In the genomic region with DNA sequence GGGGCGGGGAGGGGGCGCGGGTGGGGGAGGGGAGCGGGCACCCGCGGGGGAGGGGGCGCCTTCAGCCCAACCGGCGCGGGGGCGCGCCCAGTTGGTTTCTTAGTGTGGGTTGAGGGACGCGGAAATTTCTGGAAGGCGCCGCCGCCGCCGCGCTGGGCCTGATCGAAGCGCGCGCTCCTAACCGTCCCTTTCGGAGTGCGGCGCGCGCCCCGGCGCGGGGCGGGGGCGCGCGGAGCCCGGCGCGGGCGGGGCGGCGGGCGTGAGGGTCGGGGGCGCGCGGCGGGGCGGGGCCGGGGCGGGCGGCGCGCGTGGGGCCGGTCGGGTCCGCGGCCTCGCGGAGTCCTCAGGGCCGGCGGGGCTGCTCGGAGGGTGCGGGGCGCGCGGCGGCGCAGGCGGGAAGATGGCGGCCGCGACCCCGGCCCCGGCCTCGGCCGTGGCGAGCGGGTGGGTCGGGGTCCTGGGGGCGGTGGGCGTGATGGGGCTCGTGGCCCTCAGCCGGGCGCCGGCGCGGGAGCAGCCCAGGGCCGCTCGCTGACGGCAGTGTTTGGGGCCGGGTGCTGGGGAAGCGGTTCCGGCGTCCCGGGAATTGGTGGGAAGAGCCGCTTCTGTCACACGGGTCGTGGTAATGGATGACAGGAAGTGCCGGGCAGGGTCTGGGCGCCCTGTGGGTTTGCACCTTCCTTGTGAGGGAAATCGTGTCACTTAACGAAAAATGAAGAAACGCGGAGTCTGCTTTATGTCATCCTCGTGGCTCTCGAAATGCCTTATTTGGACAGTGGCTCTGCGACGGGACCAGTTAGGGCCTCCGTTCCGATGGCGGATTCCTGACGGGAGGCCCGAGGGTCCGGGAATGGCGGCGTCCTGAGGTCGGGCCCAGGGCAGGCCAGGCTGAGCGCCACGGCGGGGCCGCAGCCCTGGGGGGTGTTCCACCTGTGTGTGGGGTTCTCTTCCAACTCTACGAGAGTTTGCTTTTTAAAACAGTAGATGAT, we compare ENCODE assay signal across 1 cellular context.
TF ChIP-seq lines count a peak whose summit lies in the region.

No MANE protein-coding gene starts in this region.

TF ChIP-seq in K562, 482 proteins besides CTCF, POLR2A, EP300 and RAD21 (continued from another document and continues in another):
- TF ChIP-seq SAFB2 (IDR thresholded peaks at IDR 0.05; ENCODE audit: borderline replicate concordance, low read depth, low read length, severe bottlenecking) (no peak), ZNF766 (CRISPR knock-in tag; conservative IDR thresholded peaks at IDR 0.05) (peak; percentile 98), PTRF (tag; IDR thresholded peaks at IDR 0.05) (no peak), SREBF2 (CRISPR knock-in tag; IDR thresholded peaks at IDR 0.05) (no peak), LEF1 (IDR thresholded peaks at IDR 0.05) (no peak), ZNF57 (CRISPR knock-in tag; IDR thresholded peaks at IDR 0.05) (no peak), TEAD4 (IDR thresholded peaks at IDR 0.05; ENCODE audit: low read length) (0 out of 2 replicates have a peak, but pooled peaks have one; percentile 14), TEAD4 (CRISPR knock-in tag; IDR thresholded peaks at IDR 0.05; ENCODE audit: borderline replicate concordance) (no peak), NCOA2 (IDR thresholded peaks at IDR 0.05; ENCODE audit: partially characterized antibody in 2 of 2) (no peak), ZNF347 (CRISPR knock-in tag; IDR thresholded peaks at IDR 0.05; ENCODE audit: low read depth) (peak; percentile 49; the same call in 1 of the 2 replicates), IFI16 (CRISPR knock-in tag; IDR thresholded peaks at IDR 0.05) (no peak), CBX1 (IDR thresholded peaks at IDR 0.05; ENCODE audit: low read depth) (no peak), ELF2 (CRISPR knock-in tag; IDR thresholded peaks at IDR 0.05) (peak; percentile 83), GTF2E2 (tag; IDR thresholded peaks at IDR 0.05) (no peak), SMAD1 (IDR thresholded peaks at IDR 0.05; ENCODE audit: low read depth, low read length, partially characterized antibody) (no peak), RHOXF2B (CRISPR knock-in tag; conservative IDR thresholded peaks at IDR 0.05) (no peak), ZBED1 (IDR thresholded peaks at IDR 0.05) (no peak), ETS2 (tag; IDR thresholded peaks at IDR 0.05; ENCODE audit: borderline replicate concordance, poor library complexity, severe bottlenecking) (no peak), POLR2AphosphoS2 (IDR thresholded peaks at IDR 0.05; ENCODE audit: low read length) (no peak), PCBP1 (IDR thresholded peaks at IDR 0.05; ENCODE audit: low read depth, low read length, poor library complexity, severe bottlenecking) (no peak), GATAD2B (IDR thresholded peaks at IDR 0.05; ENCODE audit: borderline replicate concordance) (peak; percentile 72; the same call in 1 of the 2 replicates), ZNF146 (CRISPR knock-in tag; IDR thresholded peaks at IDR 0.05; ENCODE audit: unreplicated experiment) (no peak), SPI1 (IDR thresholded peaks at IDR 0.05; ENCODE audit: borderline replicate concordance, low read depth, low read length) (peak; percentile 55; the same call in 1 of the 2 replicates), CBX8 (IDR thresholded peaks at IDR 0.05; ENCODE audit: borderline replicate concordance, extremely low read depth, low read depth, low read length, poor library complexity, severe bottlenecking) (no peak), POLR2AphosphoS5 (IDR thresholded peaks at IDR 0.05; ENCODE audit: control insufficient read depth, insufficient read depth, low read depth, low read length) (no peak; the same call in 1 of the 2 replicates), EZH2 (IDR thresholded peaks at IDR 0.05; ENCODE audit: borderline replicate concordance, low read depth, low read length) (no peak), ZNF316 (IDR thresholded peaks at IDR 0.05) (peak; percentile 47), MCM5 (IDR thresholded peaks at IDR 0.05; ENCODE audit: low read depth) (no peak)
- TF ChIP-seq, protein P1, sequence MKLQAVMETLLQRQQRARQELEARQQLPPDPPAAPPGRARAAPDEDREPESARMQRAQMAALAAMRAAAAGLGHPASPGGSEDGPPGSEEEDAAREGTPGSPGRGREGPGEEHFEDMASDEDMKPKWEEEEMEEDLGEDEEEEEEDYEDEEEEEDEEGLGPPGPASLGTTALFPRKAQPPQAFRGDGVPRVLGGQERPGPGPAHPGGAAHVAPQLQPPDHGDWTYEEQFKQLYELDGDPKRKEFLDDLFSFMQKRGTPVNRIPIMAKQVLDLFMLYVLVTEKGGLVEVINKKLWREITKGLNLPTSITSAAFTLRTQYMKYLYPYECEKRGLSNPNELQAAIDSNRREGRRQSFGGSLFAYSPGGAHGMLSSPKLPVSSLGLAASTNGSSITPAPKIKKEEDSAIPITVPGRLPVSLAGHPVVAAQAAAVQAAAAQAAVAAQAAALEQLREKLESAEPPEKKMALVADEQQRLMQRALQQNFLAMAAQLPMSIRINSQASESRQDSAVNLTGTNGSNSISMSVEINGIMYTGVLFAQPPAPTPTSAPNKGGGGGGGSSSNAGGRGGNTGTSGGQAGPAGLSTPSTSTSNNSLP (IDR thresholded peaks at IDR 0.05; ENCODE audit: borderline replicate concordance, low read depth, low read length): no peak
- TF ChIP-seq, protein P2, sequence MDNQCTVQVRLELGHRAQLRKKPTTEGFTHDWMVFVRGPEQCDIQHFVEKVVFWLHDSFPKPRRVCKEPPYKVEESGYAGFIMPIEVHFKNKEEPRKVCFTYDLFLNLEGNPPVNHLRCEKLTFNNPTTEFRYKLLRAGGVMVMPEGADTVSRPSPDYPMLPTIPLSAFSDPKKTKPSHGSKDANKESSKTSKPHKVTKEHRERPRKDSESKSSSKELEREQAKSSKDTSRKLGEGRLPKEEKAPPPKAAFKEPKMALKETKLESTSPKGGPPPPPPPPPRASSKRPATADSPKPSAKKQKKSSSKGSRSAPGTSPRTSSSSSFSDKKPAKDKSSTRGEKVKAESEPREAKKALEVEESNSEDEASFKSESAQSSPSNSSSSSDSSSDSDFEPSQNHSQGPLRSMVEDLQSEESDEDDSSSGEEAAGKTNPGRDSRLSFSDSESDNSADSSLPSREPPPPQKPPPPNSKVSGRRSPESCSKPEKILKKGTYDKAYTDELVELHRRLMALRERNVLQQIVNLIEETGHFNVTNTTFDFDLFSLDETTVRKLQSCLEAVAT (IDR thresholded peaks at IDR 0.05): no peak; a peak in 1 of 4 replicates
- TF ChIP-seq, protein P3, sequence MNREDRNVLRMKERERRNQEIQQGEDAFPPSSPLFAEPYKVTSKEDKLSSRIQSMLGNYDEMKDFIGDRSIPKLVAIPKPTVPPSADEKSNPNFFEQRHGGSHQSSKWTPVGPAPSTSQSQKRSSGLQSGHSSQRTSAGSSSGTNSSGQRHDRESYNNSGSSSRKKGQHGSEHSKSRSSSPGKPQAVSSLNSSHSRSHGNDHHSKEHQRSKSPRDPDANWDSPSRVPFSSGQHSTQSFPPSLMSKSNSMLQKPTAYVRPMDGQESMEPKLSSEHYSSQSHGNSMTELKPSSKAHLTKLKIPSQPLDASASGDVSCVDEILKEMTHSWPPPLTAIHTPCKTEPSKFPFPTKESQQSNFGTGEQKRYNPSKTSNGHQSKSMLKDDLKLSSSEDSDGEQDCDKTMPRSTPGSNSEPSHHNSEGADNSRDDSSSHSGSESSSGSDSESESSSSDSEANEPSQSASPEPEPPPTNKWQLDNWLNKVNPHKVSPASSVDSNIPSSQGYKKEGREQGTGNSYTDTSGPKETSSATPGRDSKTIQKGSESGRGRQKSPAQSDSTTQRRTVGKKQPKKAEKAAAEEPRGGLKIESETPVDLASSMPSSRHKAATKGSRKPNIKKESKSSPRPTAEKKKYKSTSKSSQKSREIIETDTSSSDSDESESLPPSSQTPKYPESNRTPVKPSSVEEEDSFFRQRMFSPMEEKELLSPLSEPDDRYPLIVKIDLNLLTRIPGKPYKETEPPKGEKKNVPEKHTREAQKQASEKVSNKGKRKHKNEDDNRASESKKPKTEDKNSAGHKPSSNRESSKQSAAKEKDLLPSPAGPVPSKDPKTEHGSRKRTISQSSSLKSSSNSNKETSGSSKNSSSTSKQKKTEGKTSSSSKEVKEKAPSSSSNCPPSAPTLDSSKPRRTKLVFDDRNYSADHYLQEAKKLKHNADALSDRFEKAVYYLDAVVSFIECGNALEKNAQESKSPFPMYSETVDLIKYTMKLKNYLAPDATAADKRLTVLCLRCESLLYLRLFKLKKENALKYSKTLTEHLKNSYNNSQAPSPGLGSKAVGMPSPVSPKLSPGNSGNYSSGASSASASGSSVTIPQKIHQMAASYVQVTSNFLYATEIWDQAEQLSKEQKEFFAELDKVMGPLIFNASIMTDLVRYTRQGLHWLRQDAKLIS (CRISPR knock-in tag; IDR thresholded peaks at IDR 0.05): 0 out of 2 replicates have a peak, but pooled peaks have one; percentile 48
- TF ChIP-seq, protein P4, sequence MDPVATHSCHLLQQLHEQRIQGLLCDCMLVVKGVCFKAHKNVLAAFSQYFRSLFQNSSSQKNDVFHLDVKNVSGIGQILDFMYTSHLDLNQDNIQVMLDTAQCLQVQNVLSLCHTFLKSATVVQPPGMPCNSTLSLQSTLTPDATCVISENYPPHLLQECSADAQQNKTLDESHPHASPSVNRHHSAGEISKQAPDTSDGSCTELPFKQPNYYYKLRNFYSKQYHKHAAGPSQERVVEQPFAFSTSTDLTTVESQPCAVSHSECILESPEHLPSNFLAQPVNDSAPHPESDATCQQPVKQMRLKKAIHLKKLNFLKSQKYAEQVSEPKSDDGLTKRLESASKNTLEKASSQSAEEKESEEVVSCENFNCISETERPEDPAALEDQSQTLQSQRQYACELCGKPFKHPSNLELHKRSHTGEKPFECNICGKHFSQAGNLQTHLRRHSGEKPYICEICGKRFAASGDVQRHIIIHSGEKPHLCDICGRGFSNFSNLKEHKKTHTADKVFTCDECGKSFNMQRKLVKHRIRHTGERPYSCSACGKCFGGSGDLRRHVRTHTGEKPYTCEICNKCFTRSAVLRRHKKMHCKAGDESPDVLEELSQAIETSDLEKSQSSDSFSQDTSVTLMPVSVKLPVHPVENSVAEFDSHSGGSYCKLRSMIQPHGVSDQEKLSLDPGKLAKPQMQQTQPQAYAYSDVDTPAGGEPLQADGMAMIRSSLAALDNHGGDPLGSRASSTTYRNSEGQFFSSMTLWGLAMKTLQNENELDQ (CRISPR knock-in tag; IDR thresholded peaks at IDR 0.05; ENCODE audit: borderline replicate concordance): no peak
- TF ChIP-seq, protein P5, sequence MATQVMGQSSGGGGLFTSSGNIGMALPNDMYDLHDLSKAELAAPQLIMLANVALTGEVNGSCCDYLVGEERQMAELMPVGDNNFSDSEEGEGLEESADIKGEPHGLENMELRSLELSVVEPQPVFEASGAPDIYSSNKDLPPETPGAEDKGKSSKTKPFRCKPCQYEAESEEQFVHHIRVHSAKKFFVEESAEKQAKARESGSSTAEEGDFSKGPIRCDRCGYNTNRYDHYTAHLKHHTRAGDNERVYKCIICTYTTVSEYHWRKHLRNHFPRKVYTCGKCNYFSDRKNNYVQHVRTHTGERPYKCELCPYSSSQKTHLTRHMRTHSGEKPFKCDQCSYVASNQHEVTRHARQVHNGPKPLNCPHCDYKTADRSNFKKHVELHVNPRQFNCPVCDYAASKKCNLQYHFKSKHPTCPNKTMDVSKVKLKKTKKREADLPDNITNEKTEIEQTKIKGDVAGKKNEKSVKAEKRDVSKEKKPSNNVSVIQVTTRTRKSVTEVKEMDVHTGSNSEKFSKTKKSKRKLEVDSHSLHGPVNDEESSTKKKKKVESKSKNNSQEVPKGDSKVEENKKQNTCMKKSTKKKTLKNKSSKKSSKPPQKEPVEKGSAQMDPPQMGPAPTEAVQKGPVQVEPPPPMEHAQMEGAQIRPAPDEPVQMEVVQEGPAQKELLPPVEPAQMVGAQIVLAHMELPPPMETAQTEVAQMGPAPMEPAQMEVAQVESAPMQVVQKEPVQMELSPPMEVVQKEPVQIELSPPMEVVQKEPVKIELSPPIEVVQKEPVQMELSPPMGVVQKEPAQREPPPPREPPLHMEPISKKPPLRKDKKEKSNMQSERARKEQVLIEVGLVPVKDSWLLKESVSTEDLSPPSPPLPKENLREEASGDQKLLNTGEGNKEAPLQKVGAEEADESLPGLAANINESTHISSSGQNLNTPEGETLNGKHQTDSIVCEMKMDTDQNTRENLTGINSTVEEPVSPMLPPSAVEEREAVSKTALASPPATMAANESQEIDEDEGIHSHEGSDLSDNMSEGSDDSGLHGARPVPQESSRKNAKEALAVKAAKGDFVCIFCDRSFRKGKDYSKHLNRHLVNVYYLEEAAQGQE (CRISPR knock-in tag; IDR thresholded peaks at IDR 0.05; ENCODE audit: low read depth): no peak; the same call in none of the 2 replicates
- TF ChIP-seq, protein P6, sequence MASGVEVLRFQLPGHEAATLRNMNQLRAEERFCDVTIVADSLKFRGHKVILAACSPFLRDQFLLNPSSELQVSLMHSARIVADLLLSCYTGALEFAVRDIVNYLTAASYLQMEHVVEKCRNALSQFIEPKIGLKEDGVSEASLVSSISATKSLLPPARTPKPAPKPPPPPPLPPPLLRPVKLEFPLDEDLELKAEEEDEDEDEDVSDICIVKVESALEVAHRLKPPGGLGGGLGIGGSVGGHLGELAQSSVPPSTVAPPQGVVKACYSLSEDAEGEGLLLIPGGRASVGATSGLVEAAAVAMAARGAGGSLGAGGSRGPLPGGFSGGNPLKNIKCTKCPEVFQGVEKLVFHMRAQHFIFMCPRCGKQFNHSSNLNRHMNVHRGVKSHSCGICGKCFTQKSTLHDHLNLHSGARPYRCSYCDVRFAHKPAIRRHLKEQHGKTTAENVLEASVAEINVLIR (CRISPR knock-in tag; IDR thresholded peaks at IDR 0.05): no peak
- TF ChIP-seq, protein P7, sequence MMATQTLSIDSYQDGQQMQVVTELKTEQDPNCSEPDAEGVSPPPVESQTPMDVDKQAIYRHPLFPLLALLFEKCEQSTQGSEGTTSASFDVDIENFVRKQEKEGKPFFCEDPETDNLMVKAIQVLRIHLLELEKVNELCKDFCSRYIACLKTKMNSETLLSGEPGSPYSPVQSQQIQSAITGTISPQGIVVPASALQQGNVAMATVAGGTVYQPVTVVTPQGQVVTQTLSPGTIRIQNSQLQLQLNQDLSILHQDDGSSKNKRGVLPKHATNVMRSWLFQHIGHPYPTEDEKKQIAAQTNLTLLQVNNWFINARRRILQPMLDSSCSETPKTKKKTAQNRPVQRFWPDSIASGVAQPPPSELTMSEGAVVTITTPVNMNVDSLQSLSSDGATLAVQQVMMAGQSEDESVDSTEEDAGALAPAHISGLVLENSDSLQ (IDR thresholded peaks at IDR 0.05): no peak
- TF ChIP-seq, protein P8, sequence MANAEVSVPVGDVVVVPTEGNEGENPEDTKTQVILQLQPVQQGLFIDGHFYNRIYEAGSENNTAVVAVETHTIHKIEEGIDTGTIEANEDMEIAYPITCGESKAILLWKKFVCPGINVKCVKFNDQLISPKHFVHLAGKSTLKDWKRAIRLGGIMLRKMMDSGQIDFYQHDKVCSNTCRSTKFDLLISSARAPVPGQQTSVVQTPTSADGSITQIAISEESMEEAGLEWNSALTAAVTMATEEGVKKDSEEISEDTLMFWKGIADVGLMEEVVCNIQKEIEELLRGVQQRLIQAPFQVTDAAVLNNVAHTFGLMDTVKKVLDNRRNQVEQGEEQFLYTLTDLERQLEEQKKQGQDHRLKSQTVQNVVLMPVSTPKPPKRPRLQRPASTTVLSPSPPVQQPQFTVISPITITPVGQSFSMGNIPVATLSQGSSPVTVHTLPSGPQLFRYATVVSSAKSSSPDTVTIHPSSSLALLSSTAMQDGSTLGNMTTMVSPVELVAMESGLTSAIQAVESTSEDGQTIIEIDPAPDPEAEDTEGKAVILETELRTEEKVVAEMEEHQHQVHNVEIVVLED (CRISPR knock-in tag; IDR thresholded peaks at IDR 0.05): no peak
